26 cellular contexts compared by ENCODE assay signal in genomic region chr6:139430897-139431601, GRCh38.
"Had no signal": no experiment of that assay in that cellular context is flagged by ENCODE, and none has a peak within 500 bp of the region (broad histone marks: within the 10 kb centered on the region; RNA-seq: fewer than 3 reads in every experiment).

No MANE protein-coding gene starts in this region.

- H3K27ac ChIP-seq: breast epithelium, psoas muscle, spleen, tibial nerve had no signal

- FAIRE-seq: kidney had no signal

- H3K4me3 ChIP-seq: breast epithelium, psoas muscle, spleen, tibial nerve had no signal

- H3K9me3 Mint-ChIP-seq: activated CD8-positive, alpha-beta T cell treated with anti-CD3 and anti-CD28 coated beads for 36 hours; endodermal cell had no signal

- H3K27me3 Mint-ChIP-seq: activated B cell treated with CpG ODN at 0.5 μM for 24 hours; activated CD8-positive, alpha-beta T cell treated with anti-CD3 and anti-CD28 coated beads for 36 hours; dendritic cell treated with granulocyte-macrophage colony-stimulating factor and Interleukin-4, amounts not matched to agents 40 ng/mL and 50 ng/mL, for 4 days; naive B cell had no signal

- ATAC-seq: activated CD8-positive, alpha-beta T cell treated with anti-CD3 and anti-CD28 coated beads for 36 hours; activated T-cell treated with anti-CD3 and anti-CD28 coated beads, Interleukin-2, amount 50 U/mL, for 4 hours; activated T-helper 17 cell treated with anti-CD3 and anti-CD28 coated beads, Interleukin-2, amount 50 U/mL, for 72 hours; esophagus mucosa; left colon; psoas muscle had no signal

- H3K36me3 Mint-ChIP-seq: mesothelial cell of epicardium had no signal

- H3K36me3 ChIP-seq: breast epithelium, spleen, tibial nerve had no signal

- H3K4me1 Mint-ChIP-seq: activated T-helper 17 cell treated with anti-CD3 and anti-CD28 coated beads, Interleukin-2, amount 50 U/mL, for 72 hours had no signal

- H3K27ac Mint-ChIP-seq: activated B cell treated with CpG ODN at 0.5 μM for 24 hours; activated CD8-positive, alpha-beta T cell treated with anti-CD3 and anti-CD28 coated beads for 36 hours; activated T-helper 17 cell treated with anti-CD3 and anti-CD28 coated beads, Interleukin-2, amount 50 U/mL, for 72 hours; dendritic cell treated with granulocyte-macrophage colony-stimulating factor and Interleukin-4, amounts not matched to agents 40 ng/mL and 50 ng/mL, for 4 days; endodermal cell; mesothelial cell of epicardium; naive B cell had no signal

- H3K9me3 ChIP-seq: psoas muscle had no signal

- H3K27me3 ChIP-seq: breast epithelium, spleen, tibial nerve had no signal

- H3K4me1 ChIP-seq: breast epithelium, tibial nerve had no signal

- H2AFZ ChIP-seq: parathyroid adenoma had no signal

- H3K79me2 ChIP-seq: parathyroid adenoma had no signal

- H3K9ac ChIP-seq: parathyroid adenoma had no signal

- DNase-seq: activated B cell treated with CpG ODN at 0.5 μM for 24 hours; activated CD4-positive, alpha-beta T cell treated with anti-CD3 and anti-CD28 coated beads, Interleukin-2, amount 50 U/mL, for 1 hour; activated CD8-positive, alpha-beta T cell treated with anti-CD3 and anti-CD28 coated beads for 36 hours; activated gamma-delta T cell treated with Interleukin-2 at 50 U/mL for 16 hours; activated naive CD4-positive, alpha-beta T cell treated with anti-CD3 and anti-CD28 coated beads, Interleukin-2, amount 50 U/mL, for 16 hours; activated T-cell treated with anti-CD3 and anti-CD28 coated beads, Interleukin-2, amount 50 U/mL, for 4 hours; amygdala; central memory CD4-positive, alpha-beta T cell; endodermal cell; head of caudate nucleus; hippocampal formation; kidney; left colon; naive B cell; occipital lobe; psoas muscle; spleen; stimulated activated naive CD4-positive, alpha-beta T cell treated with Interleukin-2 at 50 U/mL for 16 hours; T-helper 2 cell had no signal

- H3K4me3 Mint-ChIP-seq: activated B cell treated with CpG ODN at 0.5 μM for 24 hours; activated CD8-positive, alpha-beta T cell treated with anti-CD3 and anti-CD28 coated beads for 36 hours; activated T-cell treated with anti-CD3 and anti-CD28 coated beads, Interleukin-2, amount 50 U/mL, for 4 hours; activated T-helper 17 cell treated with anti-CD3 and anti-CD28 coated beads, Interleukin-2, amount 50 U/mL, for 72 hours; dendritic cell treated with granulocyte-macrophage colony-stimulating factor and Interleukin-4, amounts not matched to agents 40 ng/mL and 50 ng/mL, for 4 days; endodermal cell; mesothelial cell of epicardium; naive B cell had no signal
